Comparison of ENCODE assay signal across 10 cellular contexts in the genomic region with DNA sequence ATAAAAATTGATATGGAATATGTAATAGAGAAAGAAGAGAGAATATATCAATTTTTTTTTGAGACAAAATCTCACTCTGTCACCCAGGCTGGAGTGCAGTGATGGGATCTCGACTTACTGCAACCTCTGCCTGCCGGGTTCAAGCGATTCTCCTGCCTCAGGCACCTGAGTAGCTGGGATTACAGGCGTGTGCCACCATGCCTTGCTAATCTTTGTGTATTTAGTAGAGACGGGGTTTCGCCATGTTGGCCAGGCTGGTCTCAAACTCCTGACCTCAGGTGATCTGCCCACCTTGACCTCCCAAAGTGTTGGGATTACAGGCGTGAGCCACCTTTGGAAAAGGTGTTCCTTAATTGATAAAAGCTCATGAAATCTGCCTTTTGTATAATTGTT. TPM values are rescaled to one million over a fixed set of nuclear protein-coding genes. Genes with fewer than 3 reads are reported as not detected.
A peak's percentile ranks its signal among the peaks of the same experiment; 100 is the strongest.
DNase-seq lines count a peak whose midpoint lies in the region; ATAC-seq, FAIRE-seq and TF ChIP-seq lines count a peak whose summit lies in the region.
"Not testable (repeated sequence)": the region's sequence is repeated elsewhere in the genome, so short reads cannot be mapped to it uniquely, and the experiment has no call there.
"Had no signal": no experiment of that assay in that cellular context is flagged by ENCODE, and none has a peak within 500 bp of the region (broad histone marks: within the 10 kb centered on the region; RNA-seq: fewer than 3 reads in every experiment).

No MANE protein-coding gene starts in this region.

- in situ Hi-C loops in HepG2 (cut with HindIII; ENCODE audit: extremely low pct_ligation_motif_present, low pct_unique_long_range_greater_than_20kb), result not testable (repeated sequence)

- H3K4me2 ChIP-seq in HepG2 (ENCODE audit: low read depth, low read length), result peak overlapping the region; percentile 40; the same call in 1 of the 2 replicates

- TF ChIP-seq EP300 in HepG2 (IDR thresholded peaks at IDR 0.05; ENCODE audit: low read depth in 2 of 2, low read length in 2 of 2); HepG2 (CRISPR knock-in tag; IDR thresholded peaks at IDR 0.05; ENCODE audit: borderline replicate concordance): not testable (repeated sequence)

- not testable (repeated sequence) for H3K9ac ChIP-seq in HepG2 (ENCODE audit: insufficient read depth, low read depth, low read length)

- FAIRE-seq in HepG2 (lab: Jason Lieb, UNC), result not testable (repeated sequence)

- WGBS in HepG2 (ENCODE audit: low lambda C conversion rate), result 30% methylated on average over 7 of the region's 7 CpGs
- 35% methylated on average over 7 of the region's 7 CpGs for WGBS in prostate gland

- intact Hi-C loops in HepG2 (cut with micrococcal nuclease; ENCODE audit: unreplicated experiment); prostate gland (cut with DNase I); vagina (cut with DNase I): not testable (repeated sequence)

- not testable (repeated sequence) for ATAC-seq in T-helper 17 cell, HepG2

- H2AFZ ChIP-seq in HepG2 (ENCODE audit: low read length), result not testable (repeated sequence)

- not testable (repeated sequence) for DNase-seq in T-helper 17 cell; epithelial cell of prostate (ENCODE audit: low read depth, low spot score); HepG2 (ENCODE audit: low spot score); prostate gland (ENCODE audit: low spot score); vagina (ENCODE audit: extremely low spot score in 2 of 2)
- DNase-seq in WERI-Rb-1, result peak; percentile 56

- TF ChIP-seq POLR2A in HepG2 (IDR thresholded peaks at IDR 0.05; ENCODE audit: insufficient read depth in 1 of 2, low read depth in 2 of 2, low read length in 2 of 2); prostate gland (IDR thresholded peaks at IDR 0.05); vagina (IDR thresholded peaks at IDR 0.05): not testable (repeated sequence)

- not testable (repeated sequence) for H3K9me3 ChIP-seq in T-helper 17 cell (ENCODE audit: control insufficient read depth, low read length, poor library complexity, severe bottlenecking); WERI-Rb-1 (ENCODE audit: severe bottlenecking); HepG2 (ENCODE audit: low read length); prostate gland; vagina

- H3K4me3 ChIP-seq in WERI-Rb-1 (ENCODE audit: low read depth, low read length); HepG2 (replicated peaks in 1 of 3; ENCODE audit: insufficient read depth in 1 of 3, low read depth in 2 of 3, low read length in 3 of 3); prostate gland; vagina: not testable (repeated sequence)

- H3K27me3 ChIP-seq in WERI-Rb-1 (ENCODE audit: insufficient read depth, low read depth, severe bottlenecking); HepG2 (ENCODE audit: control insufficient read depth in 1 of 2, insufficient read depth in 2 of 2, low read length in 2 of 2); prostate gland (replicated peaks; ENCODE audit: insufficient read depth); vagina: not testable (repeated sequence)

- H3K27ac ChIP-seq in 22Rv1, result peak overlapping the region; percentile 31; the same call in 1 of the 2 replicates
- H3K27ac ChIP-seq in WERI-Rb-1; HepG2 (ENCODE audit: extremely low read length, insufficient read depth, low read length): not testable (repeated sequence)
- H3K27ac ChIP-seq in epithelial cell of prostate, result peak overlapping the region; percentile 37
- H3K27ac ChIP-seq in prostate gland, result peak overlapping the region; percentile 50 to 94
- peak overlapping the region; percentile 41 for H3K27ac ChIP-seq in vagina

- H3K79me2 ChIP-seq in HepG2 (ENCODE audit: insufficient read depth, low read length), result not testable (repeated sequence)

- H3K36me3 ChIP-seq in WERI-Rb-1; HepG2 (replicated peaks in 1 of 2; ENCODE audit: control insufficient read depth in 1 of 2, insufficient read depth in 2 of 2, low read length in 2 of 2); prostate gland; vagina: not testable (repeated sequence)

- TF ChIP-seq RAD21 in HepG2 (CRISPR knock-in tag; IDR thresholded peaks at IDR 0.05), result not testable (repeated sequence)

- POLR2A ChIA-PET in HepG2 (lab: Yijun Ruan, JAX), result interaction anchor here (1.2 kb wide), 1 partner anchor 44 kb away, joined by 5 read pairs; no protein-coding TSS in a partner anchor

- not testable (repeated sequence) for TF ChIP-seq CTCF in 22Rv1 (IDR thresholded peaks at IDR 0.05); WERI-Rb-1 (IDR thresholded peaks at IDR 0.05; ENCODE audit: low read depth, low read length); HepG2 (CRISPR knock-in tag; IDR thresholded peaks at IDR 0.05); prostate gland (IDR thresholded peaks at IDR 0.05); vagina (IDR thresholded peaks at IDR 0.05)

- CTCF ChIA-PET in HepG2 (lab: Yijun Ruan, JAX; ENCODE audit: low intra/inter-chr PET ratio, low total read pairs), result not testable (repeated sequence)

- peaks cover 72% of the 10 kb centered on the region for H3K4me1 ChIP-seq in HepG2 (ENCODE audit: insufficient read depth, low read length)
- H3K4me1 ChIP-seq in prostate gland (replicated peaks), result not testable (repeated sequence)
- H3K4me1 ChIP-seq in vagina, result peaks cover 31% of the 10 kb centered on the region

- not testable (repeated sequence) for BruUV-seq in HepG2 (replicated peaks; lab: Mats Ljungman, UMichigan)

- not testable (repeated sequence) for H3K4me1 Mint-ChIP-seq in T-helper 17 cell

- not testable (repeated sequence) for H3K27ac Mint-ChIP-seq in T-helper 17 cell

- not testable (repeated sequence) for H3K36me3 Mint-ChIP-seq in T-helper 17 cell (ENCODE audit: low read depth)

- H3K4me3 Mint-ChIP-seq in T-helper 17 cell, result peak overlapping the region; percentile 12

- H4K20me1 ChIP-seq in HepG2 (ENCODE audit: insufficient read depth, low read length), result not testable (repeated sequence)

- H3K27me3 Mint-ChIP-seq in T-helper 17 cell, result peaks cover 33% of the 10 kb centered on the region

RNA-seq across cellular contexts. Expression of a gene that starts 4.3 kb away (rescaled TPM):
- total RNA-seq in T-helper 17 cell (100 to 1,000 TPM in 1 of 2 donors, 10 to 100 TPM in 1; 92.8 to 100 TPM), HepG2 (2016; rRNA removed; fragmentation: Illumina TruSeq; extraction: Trizol) (13.1 and 15.0 TPM in 2 replicates), prostate gland (10 to 100 TPM; 58.8 to 62.7 TPM), vagina (24.1 TPM)
- 17.4 and 18.2 TPM in 2 replicates for total RNA-seq in HepG2 (2016; cell fraction: cytosol; rRNA removed; fragmentation: Illumina TruSeq; extraction: Trizol; ENCODE audit: low read depth)
- total RNA-seq in HepG2 (2016; cell fraction: insoluble cytoplasmic fraction; rRNA removed; fragmentation: Illumina TruSeq; extraction: Trizol), result 12.5 and 14.4 TPM in 2 replicates
- total RNA-seq in HepG2 (2016; cell fraction: membrane; rRNA removed; fragmentation: Illumina TruSeq; extraction: Trizol), result 27.6 and 35.3 TPM in 2 replicates
- 14.7 and 15.8 TPM in 2 replicates for total RNA-seq in HepG2 (2016; cell fraction: nucleus; rRNA removed; fragmentation: Illumina TruSeq; extraction: Trizol)
- polyA plus RNA-seq in HepG2 (2011; rRNA removed), result 6.8 and 8.3 TPM in 2 replicates
- polyA plus RNA-seq in HepG2 (2011; cell fraction: cytosol; rRNA removed), result 2.3 and 3.5 TPM in 2 replicates
- 11.0 and 12.1 TPM in 2 replicates for polyA plus RNA-seq in HepG2 (2011; cell fraction: nucleus; rRNA removed)
- polyA plus RNA-seq in HepG2 (2012), result 9.9 and 11.2 TPM in 2 replicates
- polyA plus RNA-seq in HepG2 (2016; cell fraction: cytosol; fragmentation: Illumina TruSeq; extraction: Trizol; ENCODE audit: low read depth), result 9.0 and 9.8 TPM in 2 replicates
- polyA plus RNA-seq in HepG2 (2016; cell fraction: insoluble cytoplasmic fraction; fragmentation: Illumina TruSeq; extraction: Trizol; ENCODE audit: low read depth), result 12.2 TPM in 2 replicates
- 15.0 TPM in 2 replicates for polyA plus RNA-seq in HepG2 (2016; cell fraction: membrane; fragmentation: Illumina TruSeq; extraction: Trizol; ENCODE audit: low read depth)
- 20.1 and 20.3 TPM in 2 replicates for polyA plus RNA-seq in HepG2 (2016; cell fraction: nucleus; fragmentation: Illumina TruSeq; extraction: Trizol; ENCODE audit: insufficient read depth, low read depth)
- 12.0 and 30.8 TPM in 2 replicates for polyA minus RNA-seq in HepG2 (2011; rRNA and poly(A)+ RNA removed; ENCODE audit: low replicate concordance)
- 11.9 and 12.8 TPM in 2 replicates for polyA minus RNA-seq in HepG2 (2011; cell fraction: cytosol; rRNA and poly(A)+ RNA removed)
- polyA minus RNA-seq in HepG2 (2011; cell fraction: nucleus; rRNA and poly(A)+ RNA removed), result 21.0 and 22.3 TPM in 2 replicates

RNA-seq across cellular contexts. Expression of a gene that starts 44.2 kb away (rescaled TPM):
- total RNA-seq in T-helper 17 cell (1 to 10 TPM in 1 of 2 donors, under 1 TPM in 1; 0.80 to 1.7 TPM), HepG2 (2016; rRNA removed; fragmentation: Illumina TruSeq; extraction: Trizol) (1.9 and 3.4 TPM in 2 replicates), prostate gland (1,000 to 10,000 TPM in 1 of 2 donors, 100 to 1,000 TPM in 1; 505 to 1,326 TPM), vagina (0.25 TPM)
- total RNA-seq in HepG2 (2016; cell fraction: cytosol; rRNA removed; fragmentation: Illumina TruSeq; extraction: Trizol; ENCODE audit: low read depth), result 0.97 and 1.2 TPM in 2 replicates
- total RNA-seq in HepG2 (2016; cell fraction: insoluble cytoplasmic fraction; rRNA removed; fragmentation: Illumina TruSeq; extraction: Trizol), result 1.8 and 4.0 TPM in 2 replicates
- total RNA-seq in HepG2 (2016; cell fraction: membrane; rRNA removed; fragmentation: Illumina TruSeq; extraction: Trizol), result 2.7 and 3.3 TPM in 2 replicates
- total RNA-seq in HepG2 (2016; cell fraction: nucleus; rRNA removed; fragmentation: Illumina TruSeq; extraction: Trizol), result 2.3 and 3.7 TPM in 2 replicates
- polyA plus RNA-seq in HepG2 (2011; rRNA removed), result 4.1 and 7.3 TPM in 2 replicates
- 4.4 TPM in 2 replicates for polyA plus RNA-seq in HepG2 (2011; cell fraction: cytosol; rRNA removed)
- polyA plus RNA-seq in HepG2 (2011; cell fraction: nucleus; rRNA removed), result 7.3 and 8.6 TPM in 2 replicates
- polyA plus RNA-seq in HepG2 (2012), result 4.0 and 4.7 TPM in 2 replicates
- polyA plus RNA-seq in HepG2 (2016; cell fraction: cytosol; fragmentation: Illumina TruSeq; extraction: Trizol; ENCODE audit: low read depth), result 0.65 and 0.73 TPM in 2 replicates
- polyA plus RNA-seq in HepG2 (2016; cell fraction: insoluble cytoplasmic fraction; fragmentation: Illumina TruSeq; extraction: Trizol; ENCODE audit: low read depth), result 2.0 and 2.1 TPM in 2 replicates
- polyA plus RNA-seq in HepG2 (2016; cell fraction: membrane; fragmentation: Illumina TruSeq; extraction: Trizol; ENCODE audit: low read depth), result 2.1 TPM in 2 replicates
- polyA plus RNA-seq in HepG2 (2016; cell fraction: nucleus; fragmentation: Illumina TruSeq; extraction: Trizol; ENCODE audit: insufficient read depth, low read depth), result 5.1 and 6.0 TPM in 2 replicates
- 1.8 and 9.9 TPM in 2 replicates for polyA minus RNA-seq in HepG2 (2011; rRNA and poly(A)+ RNA removed; ENCODE audit: low replicate concordance)
- polyA minus RNA-seq in HepG2 (2011; cell fraction: cytosol; rRNA and poly(A)+ RNA removed), result 3.3 and 3.4 TPM in 2 replicates
- polyA minus RNA-seq in HepG2 (2011; cell fraction: nucleus; rRNA and poly(A)+ RNA removed), result 2.5 and 2.7 TPM in 2 replicates
- polyA plus RNA-seq: CD4-positive, alpha-beta memory T cell; CD4-positive, CD25-positive, alpha-beta regulatory T cell; CD8-positive, alpha-beta memory T cell had no signal

Comparison
In these comparisons a context has a peak if more than half of its experiments do, and no peak if none do; other contexts are left out.
1. RNA of a gene that starts 44.2 kb away (total RNA-seq): 505 to 1,326 TPM in prostate gland; 0.97 to 4.0 TPM in HepG2, 0.80 to 1.7 TPM in T-helper 17 cell and 0.25 TPM in vagina (single experiment); every median in the first group is over 100 times any median in the second.